In the genomic region with DNA sequence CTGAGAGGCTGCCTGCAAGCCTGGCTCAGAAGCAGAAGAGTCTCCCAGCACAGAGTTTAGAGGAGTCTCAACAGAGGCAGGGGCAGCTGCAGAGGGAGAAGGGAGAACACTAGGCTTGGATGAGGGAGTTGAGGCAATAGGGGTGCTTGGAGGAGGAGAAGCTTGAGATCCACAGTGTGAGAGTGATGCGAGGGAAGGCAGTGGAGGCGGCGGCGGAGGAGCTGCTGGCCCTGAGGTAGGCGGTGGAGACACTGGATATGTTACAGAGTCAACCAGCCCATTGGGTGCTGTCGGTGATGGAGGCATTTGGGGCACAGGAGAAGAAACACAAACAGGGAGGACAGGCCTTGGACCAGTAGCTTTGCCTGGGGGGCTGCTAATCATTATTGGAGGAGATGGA, we compare ENCODE assay signal across 22 cellular contexts.
DNase-seq lines count a peak whose midpoint lies in the region; ATAC-seq and TF ChIP-seq lines count a peak whose summit lies in the region.
"Had no signal": no experiment of that assay in that cellular context is flagged by ENCODE, and none has a peak within 500 bp of the region (broad histone marks: within the 10 kb centered on the region; RNA-seq: fewer than 3 reads in every experiment).

No MANE protein-coding gene starts in this region.

- in situ Hi-C loops in IMR-90 (cut with MboI; ENCODE audit: low sequenced_read_pairs), result no loop called here

- H3K27me3 Mint-ChIP-seq in progenitor cell of endocrine pancreas, result no peaks in the 10 kb centered on the region

- H3K4me1 ChIP-seq in IMR-90 (ENCODE audit: control insufficient read depth, insufficient read depth, low read length) (no peaks in the 10 kb centered on the region), hepatocyte (ENCODE audit: insufficient read depth) (peaks cover 1% of the 10 kb centered on the region), mucosa of descending colon (ENCODE audit: low read depth) (peaks cover 1% of the 10 kb centered on the region)
- H3K4me1 ChIP-seq: BLaER1 had no signal

- no peak overlapping the region for H3K9ac ChIP-seq in IMR-90 (ENCODE audit: low read depth, low read length)
- H3K9ac ChIP-seq: BLaER1, KMS-11 had no signal

- H2AK5ac ChIP-seq in IMR-90 (ENCODE audit: low read depth, low read length), result no peak overlapping the region

- peaks cover 10% of the 10 kb centered on the region for H3K9me1 ChIP-seq in IMR-90 (ENCODE audit: insufficient read depth, low read length)

- H3K4me3 Mint-ChIP-seq in progenitor cell of endocrine pancreas (ENCODE audit: low read depth), result no peak overlapping the region
- H3K4me3 Mint-ChIP-seq: CD4-positive, alpha-beta memory T cell had no signal

- H3K9me2 ChIP-seq in hepatocyte (replicated peaks; ENCODE audit: insufficient read depth), result no peaks in the 10 kb centered on the region

- POLR2A ChIA-PET in IMR-90 (lab: Charles Lee; ENCODE audit: unreplicated experiment), result no interaction called here

- BruUV-seq in IMR-90 (replicated peaks; lab: Mats Ljungman, UMichigan), result TSS peak; percentile 34

- H2AK9ac ChIP-seq in IMR-90 (replicated peaks; ENCODE audit: low read depth, low read length, poor library complexity), result no peak overlapping the region

- H3K36me3 Mint-ChIP-seq in progenitor cell of endocrine pancreas (ENCODE audit: insufficient read depth), result peaks cover 26% of the 10 kb centered on the region
- H3K36me3 Mint-ChIP-seq: CD4-positive, alpha-beta memory T cell had no signal

- DNase-seq in AG20443 (ENCODE audit: low spot score) (peak; percentile 6), IMR-90 (no peak), dorsolateral prefrontal cortex (no peak), progenitor cell of endocrine pancreas (ENCODE audit: low spot score, unreplicated experiment) (no peak), hepatocyte (ENCODE audit: low spot score) (no peak), mucosa of descending colon (no peak)
- DNase-seq: DMS153, GF-D8, GOT3, NCI-H187, NCI-H2107, NCI-H226, NCI-H524 treated with DMSO at 0.1 percent for 48 hours, PC-3, RPMI8226, SIG-M5 had no signal

- WGBS in IMR-90 (ENCODE audit: extremely low coverage in 2 of 2, insufficient read length in 1 of 2), 2 experiments, result 100% methylated on average over 2 of the region's 6 CpGs; no CpG with 5 or more reads in 1 of the 2 experiments
- WGBS in hepatocyte (ENCODE audit: low lambda C conversion rate, missing lambda C conversion rate), result 99% methylated on average over 6 of the region's 6 CpGs

- no peak overlapping the region for H2BK15ac ChIP-seq in IMR-90 (ENCODE audit: low read depth, low read length)

- no peak overlapping the region for H3K14ac ChIP-seq in IMR-90 (replicated peaks; ENCODE audit: low read depth, low read length)

- no peak for TF ChIP-seq POLR2A in IMR-90 (IDR thresholded peaks at IDR 0.05; ENCODE audit: low read depth, low read length)

- H3K18ac ChIP-seq in IMR-90 (ENCODE audit: low read depth, low read length), result no peak overlapping the region

- H3K4ac ChIP-seq in IMR-90 (ENCODE audit: low read depth, low read length), result no peak overlapping the region; the same call in 1 of the 2 replicates

- no peak for ATAC-seq in IMR-90 (ENCODE audit: low read depth)
- no peak for ATAC-seq in GM18511 (IDR thresholded peaks at IDR 0.05; ENCODE audit: unreplicated experiment)
- ATAC-seq in HG03045 (IDR thresholded peaks at IDR 0.05; ENCODE audit: unreplicated experiment), result no peak
- no peak for ATAC-seq in mucosa of descending colon
- ATAC-seq: HepG2, PC-3 had no signal

- dilution Hi-C loops in IMR-90 (cut with HindIII; ENCODE audit: low sequenced_read_pairs, unreplicated experiment), result no loop called here

- H2BK20ac ChIP-seq in IMR-90 (ENCODE audit: low read depth, low read length), result no peak overlapping the region

- H3K4me1 Mint-ChIP-seq in progenitor cell of endocrine pancreas (ENCODE audit: low read depth), result no peaks in the 10 kb centered on the region
- H3K4me1 Mint-ChIP-seq: CD4-positive, alpha-beta memory T cell had no signal

- CTCF ChIA-PET in IMR-90 (lab: Yijun Ruan, JAX), result no interaction called here

- no peaks in the 10 kb centered on the region for H3K79me2 ChIP-seq in hepatocyte

- no peaks in the 10 kb centered on the region for H3K9me3 Mint-ChIP-seq in progenitor cell of endocrine pancreas (ENCODE audit: low read depth)
- H3K9me3 Mint-ChIP-seq: CD4-positive, alpha-beta memory T cell had no signal

- H2BK120ac ChIP-seq in IMR-90 (ENCODE audit: low read depth, low read length), result no peak overlapping the region

- H4K5ac ChIP-seq in IMR-90 (ENCODE audit: low read depth, low read length), result no peak overlapping the region

- peaks cover 15% of the 10 kb centered on the region for H4K20me1 ChIP-seq in IMR-90 (ENCODE audit: insufficient read depth, low read length)
- peaks cover 4% of the 10 kb centered on the region for H4K20me1 ChIP-seq in hepatocyte (ENCODE audit: insufficient read depth, poor library complexity, severe bottlenecking)

- H3K9me3 ChIP-seq in IMR-90 (ENCODE audit: control insufficient read depth, insufficient read depth, low read length), result no peaks in the 10 kb centered on the region
- no peaks in the 10 kb centered on the region for H3K9me3 ChIP-seq in hepatocyte (ENCODE audit: low read depth)
- H3K9me3 ChIP-seq in mucosa of descending colon, result no peaks in the 10 kb centered on the region
- H3K9me3 ChIP-seq: BLaER1 had no signal

- H3K56ac ChIP-seq in IMR-90 (ENCODE audit: extremely low read depth, insufficient read depth, low read length), result no peak overlapping the region

- H3K27ac ChIP-seq in IMR-90 (ENCODE audit: insufficient read depth, low read length), result no peak overlapping the region
- H3K27ac ChIP-seq in dorsolateral prefrontal cortex, result peak overlapping the region in 55 of 59 donors; percentile 3 to 98 (median 73)
- no peak overlapping the region for H3K27ac ChIP-seq in hepatocyte
- H3K27ac ChIP-seq: BLaER1, KMS-11 had no signal

- intact Hi-C loops in IMR-90 (cut with micrococcal nuclease), result no loop called here
- intact Hi-C loops in dorsolateral prefrontal cortex (cut with DNase I), result no loop called here
- intact Hi-C loops in mucosa of descending colon (cut with DNase I, micrococcal nuclease), result no loop called here

- H3K27ac Mint-ChIP-seq in progenitor cell of endocrine pancreas, result peak overlapping the region; percentile 29

- TF ChIP-seq CTCF in IMR-90 (conservative IDR thresholded peaks at IDR 0.05; ENCODE audit: low read depth, low read length) (no peak), dorsolateral prefrontal cortex (IDR thresholded peaks at IDR 0.05 in 54 of 56, conservative IDR thresholded peaks at IDR 0.05 in 2 of 56; ENCODE audit: low read depth in 1 of 56, partially characterized antibody in 56 of 56) (no peak), progenitor cell of endocrine pancreas (IDR thresholded peaks at IDR 0.05; ENCODE audit: unreplicated experiment) (no peak), hepatocyte (IDR thresholded peaks at IDR 0.05; ENCODE audit: poor library complexity) (no peak), mucosa of descending colon (IDR thresholded peaks at IDR 0.05) (no peak)

- H3K4me3 ChIP-seq in IMR-90 (ENCODE audit: insufficient read depth, low read depth, low read length) (no peak overlapping the region), dorsolateral prefrontal cortex (peak overlapping the region in 18 of 59 donors; percentile 1 to 64 (median 33)), hepatocyte (no peak overlapping the region), mucosa of descending colon (no peak overlapping the region)
- H3K4me3 ChIP-seq: BLaER1 had no signal

- no peak for TF ChIP-seq RAD21 in IMR-90 (IDR thresholded peaks at IDR 0.05; ENCODE audit: low read length)

- H3K27me3 ChIP-seq in IMR-90 (ENCODE audit: control insufficient read depth, insufficient read depth, low read length) (no peaks in the 10 kb centered on the region), dorsolateral prefrontal cortex (no peaks in the 10 kb centered on the region), hepatocyte (no peaks in the 10 kb centered on the region)
- H3K27me3 ChIP-seq: BLaER1 had no signal

- H4K91ac ChIP-seq in IMR-90 (ENCODE audit: insufficient read depth, low read depth, low read length), result no peak overlapping the region

- no peak overlapping the region for H2BK5ac ChIP-seq in IMR-90 (ENCODE audit: low read depth, low read length, poor library complexity, severe bottlenecking)

- H4K8ac ChIP-seq in IMR-90 (ENCODE audit: low read depth in 2 of 2, low read length in 2 of 2), result no peak overlapping the region

- no peak overlapping the region for H3K23ac ChIP-seq in IMR-90 (ENCODE audit: low read depth, low read length)

- peaks cover 28% of the 10 kb centered on the region for H3K36me3 ChIP-seq in IMR-90 (ENCODE audit: control insufficient read depth, insufficient read depth, low read length)
- no peaks in the 10 kb centered on the region for H3K36me3 ChIP-seq in hepatocyte (replicated peaks; ENCODE audit: insufficient read depth, low read depth)
- no peaks in the 10 kb centered on the region for H3K36me3 ChIP-seq in mucosa of descending colon (ENCODE audit: low read depth)

- H3K4me2 ChIP-seq in IMR-90 (ENCODE audit: low read depth, low read length), result no peak overlapping the region
- H3K4me2 ChIP-seq in hepatocyte, result no peak overlapping the region
- H3K4me2 ChIP-seq: BLaER1, KMS-11 had no signal

- H3K79me1 ChIP-seq in IMR-90 (ENCODE audit: low read depth in 1 of 2, low read length in 2 of 2), result peaks cover 9 to 37% of the 10 kb centered on the region in 2 experiments; a peak in 3 of 4 replicates

- H2AFZ ChIP-seq in IMR-90 (replicated peaks; ENCODE audit: low read length, poor library complexity), result no peak overlapping the region
- no peak overlapping the region for H2AFZ ChIP-seq in hepatocyte

TF ChIP-seq in IMR-90, 13 proteins besides CTCF, POLR2A, EP300 and RAD21 (continues in another document):
- TF ChIP-seq CEBPB (IDR thresholded peaks at IDR 0.05; ENCODE audit: low read depth, low read length) (no peak), RCOR1 (IDR thresholded peaks at IDR 0.05; ENCODE audit: insufficient replicate concordance, low read length) (no peak), RFX5 (IDR thresholded peaks at IDR 0.05; ENCODE audit: low read depth, low read length) (no peak), NFE2L2 (IDR thresholded peaks at IDR 0.05; ENCODE audit: low read depth, low read length) (no peak), BHLHE40 (IDR thresholded peaks at IDR 0.05; ENCODE audit: low read depth, low read length) (no peak), ELK1 (IDR thresholded peaks at IDR 0.05; ENCODE audit: borderline replicate concordance, low read depth, low read length) (no peak), SMC3 (IDR thresholded peaks at IDR 0.05; ENCODE audit: low read depth, low read length) (no peak)

Comparison
In these comparisons a context has a peak if more than half of its experiments do, and no peak if none do; other contexts are left out.
1. H3K27ac ChIP-seq: peak in dorsolateral prefrontal cortex (55 of 59); none in IMR-90 (single experiment) and hepatocyte (single experiment).